ENCODE assay signal across 8 cellular contexts in genomic region chr13:102598061-102598460, GRCh38. TPM values are rescaled to one million over a fixed set of nuclear protein-coding genes. Genes with fewer than 3 reads are reported as not detected.
DNase-seq lines count a peak whose midpoint lies in the region; ATAC-seq lines count a peak whose summit lies in the region.

No MANE protein-coding gene starts in this region.

- H3K27me3 Mint-ChIP-seq in stimulated activated naive CD8-positive, alpha-beta T cell treated with anti-CD3 and anti-CD28 coated beads, Interleukin-15, Interleukin-2, amounts not matched to agents 100 ng/mL and 50 ng/mL, for 24 hours, result no peaks in the 10 kb centered on the region

- WGBS in aorta, 2 donors, result 5% methylated on average over 6 of the region's 6 CpGs

- peak overlapping the region; percentile 34 to 99 for H3K4me3 ChIP-seq in aorta (ENCODE audit: low read length in 2 of 2)

- no peaks in the 10 kb centered on the region for H3K27me3 ChIP-seq in aorta (ENCODE audit: control insufficient read depth in 1 of 2, insufficient read depth in 2 of 2, low read length in 1 of 2)

- H3K27ac Mint-ChIP-seq in stimulated activated naive CD8-positive, alpha-beta T cell treated with anti-CD3 and anti-CD28 coated beads, Interleukin-15, Interleukin-2, amounts not matched to agents 100 ng/mL and 50 ng/mL, for 24 hours, result peak overlapping the region; percentile 95

- no peak for ATAC-seq in stimulated activated naive CD8-positive, alpha-beta T cell treated with anti-CD3 and anti-CD28 coated beads, Interleukin-15, Interleukin-2, amounts not matched to agents 100 U/mL and 50 U/mL, for 24 hours
- ATAC-seq in aorta (ENCODE audit: low FRiP score), result no peak
- no peak for ATAC-seq in GM21737 (IDR thresholded peaks at IDR 0.05; ENCODE audit: unreplicated experiment)
- no peak for ATAC-seq in GM18502 (IDR thresholded peaks at IDR 0.05; ENCODE audit: poor library complexity, unreplicated experiment)

- H3K9me3 ChIP-seq in aorta (ENCODE audit: control insufficient read depth, low read length), result no peaks in the 10 kb centered on the region

- H3K27ac ChIP-seq in aorta (ENCODE audit: low read depth in 1 of 2, low read length in 2 of 2), result no peak overlapping the region

- peak overlapping the region; percentile 98 for H3K4me3 Mint-ChIP-seq in stimulated activated naive CD8-positive, alpha-beta T cell treated with anti-CD3 and anti-CD28 coated beads, Interleukin-15, Interleukin-2, amounts not matched to agents 100 ng/mL and 50 ng/mL, for 24 hours

- no peaks in the 10 kb centered on the region for H3K9me3 Mint-ChIP-seq in stimulated activated naive CD8-positive, alpha-beta T cell treated with anti-CD3 and anti-CD28 coated beads, Interleukin-15, Interleukin-2, amounts not matched to agents 100 ng/mL and 50 ng/mL, for 24 hours

- peaks cover 71% of the 10 kb centered on the region for H3K4me1 Mint-ChIP-seq in stimulated activated naive CD8-positive, alpha-beta T cell treated with anti-CD3 and anti-CD28 coated beads, Interleukin-15, Interleukin-2, amounts not matched to agents 100 ng/mL and 50 ng/mL, for 24 hours (ENCODE audit: low read depth)

- H3K36me3 Mint-ChIP-seq in stimulated activated naive CD8-positive, alpha-beta T cell treated with anti-CD3 and anti-CD28 coated beads, Interleukin-15, Interleukin-2, amounts not matched to agents 100 ng/mL and 50 ng/mL, for 24 hours (ENCODE audit: low read depth), result peaks cover 31% of the 10 kb centered on the region

- peaks cover 2 to 3% of the 10 kb centered on the region in 2 donors for H3K4me1 ChIP-seq in aorta (ENCODE audit: control insufficient read depth in 1 of 2, insufficient read depth in 2 of 2, low read length in 2 of 2)

- H3K36me3 ChIP-seq in aorta (ENCODE audit: control insufficient read depth in 1 of 2, insufficient read depth in 2 of 2, low read length in 1 of 2), result no peaks in the 10 kb centered on the region

- intact Hi-C loops in aorta (cut with DNase I), result loop anchor here (5.0 to 10.0 kb wide), 4 partner anchors 54 to 249 kb away; partner anchors contain the start of genes TEX30 (in 2 of the 2) and ERCC5 (in 1 of the 2)

- DNase-seq in stimulated activated naive CD8-positive, alpha-beta T cell treated with anti-CD3 and anti-CD28 coated beads, Interleukin-15, Interleukin-2, amounts not matched to agents 100 U/mL and 50 U/mL, for 24 hours, result no peak
- peak; percentile 24 for DNase-seq in astrocyte of the hippocampus (ENCODE audit: low read depth, low spot score)
- DNase-seq in medulla oblongata (ENCODE audit: extremely low spot score), result peak; percentile 18
- DNase-seq in aorta, result no peak
- no peak for DNase-seq in NCI-H1417 treated with DMSO at 0.1 percent for 48 hours (lab: John Stamatoyannopoulos, UW)

RNA-seq across cellular contexts. Expression of gene TPP2, which starts 1.3 kb away (rescaled TPM):
- total RNA-seq in aorta, result 10 to 100 TPM; 36.9 to 44.9 TPM
- 10 to 100 TPM; 14.1 to 15.5 TPM for polyA plus RNA-seq in aorta

Comparison
In these comparisons a context has a peak if more than half of its experiments do, and no peak if none do; other contexts are left out.
1. DNase-seq: peak in astrocyte of the hippocampus (single experiment) and medulla oblongata (single experiment); none in stimulated activated naive CD8-positive, alpha-beta T cell treated with anti-CD3 and anti-CD28 coated beads, Interleukin-15, Interleukin-2, amounts not matched to agents 100 U/mL and 50 U/mL, for 24 hours (single experiment), aorta (0 of 2) and NCI-H1417 treated with DMSO at 0.1 percent for 48 hours (single experiment).